1 cellular context compared by ENCODE assay signal in the genomic region with DNA sequence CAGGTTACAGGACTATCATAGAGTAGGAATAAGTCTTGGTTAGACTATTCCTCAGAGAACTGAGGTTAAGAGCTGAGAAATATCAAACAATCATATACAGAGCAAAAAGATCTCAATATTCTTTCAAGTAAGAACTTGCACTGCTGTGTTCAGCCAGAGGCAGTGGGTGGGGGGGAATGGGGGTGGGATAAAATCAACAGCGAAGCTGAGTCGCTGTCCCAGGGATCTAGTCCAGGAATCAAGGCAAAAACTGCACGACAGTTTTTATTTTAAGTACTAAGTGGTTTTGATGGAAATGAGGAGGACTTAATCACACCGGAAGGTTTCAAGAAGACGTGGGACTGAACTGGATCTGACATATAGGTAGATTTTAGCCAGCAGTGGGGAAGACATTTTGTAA.
TF ChIP-seq lines count a peak whose summit lies in the region.

No MANE protein-coding gene starts in this region.

TF ChIP-seq in IMR-90, 13 proteins besides CTCF, POLR2A, EP300 and RAD21:
- no peak for TF ChIP-seq RCOR1 (IDR thresholded peaks at IDR 0.05; ENCODE audit: insufficient replicate concordance, low read length)
- TF ChIP-seq SMC3 (IDR thresholded peaks at IDR 0.05; ENCODE audit: low read depth, low read length): no peak
- TF ChIP-seq MAZ (IDR thresholded peaks at IDR 0.05; ENCODE audit: borderline replicate concordance, low read depth, low read length): no peak
- no peak for TF ChIP-seq MAFK (IDR thresholded peaks at IDR 0.05; ENCODE audit: low read depth, low read length)
- no peak for TF ChIP-seq FOS (IDR thresholded peaks at IDR 0.05; ENCODE audit: low read depth, low read length)
- TF ChIP-seq CHD1 (IDR thresholded peaks at IDR 0.05; ENCODE audit: low read depth, low read length): no peak
- no peak for TF ChIP-seq USF2 (IDR thresholded peaks at IDR 0.05; ENCODE audit: low read depth, low read length)
- no peak for TF ChIP-seq RFX5 (IDR thresholded peaks at IDR 0.05; ENCODE audit: low read depth, low read length)
- no peak for TF ChIP-seq CEBPB (IDR thresholded peaks at IDR 0.05; ENCODE audit: low read depth, low read length)
- no peak for TF ChIP-seq NFE2L2 (IDR thresholded peaks at IDR 0.05; ENCODE audit: low read depth, low read length)
- no peak for TF ChIP-seq BHLHE40 (IDR thresholded peaks at IDR 0.05; ENCODE audit: low read depth, low read length)
- TF ChIP-seq, protein P1, sequence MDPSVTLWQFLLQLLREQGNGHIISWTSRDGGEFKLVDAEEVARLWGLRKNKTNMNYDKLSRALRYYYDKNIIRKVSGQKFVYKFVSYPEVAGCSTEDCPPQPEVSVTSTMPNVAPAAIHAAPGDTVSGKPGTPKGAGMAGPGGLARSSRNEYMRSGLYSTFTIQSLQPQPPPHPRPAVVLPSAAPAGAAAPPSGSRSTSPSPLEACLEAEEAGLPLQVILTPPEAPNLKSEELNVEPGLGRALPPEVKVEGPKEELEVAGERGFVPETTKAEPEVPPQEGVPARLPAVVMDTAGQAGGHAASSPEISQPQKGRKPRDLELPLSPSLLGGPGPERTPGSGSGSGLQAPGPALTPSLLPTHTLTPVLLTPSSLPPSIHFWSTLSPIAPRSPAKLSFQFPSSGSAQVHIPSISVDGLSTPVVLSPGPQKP (IDR thresholded peaks at IDR 0.05; ENCODE audit: borderline replicate concordance, low read depth, low read length): no peak
- TF ChIP-seq MXI1 (IDR thresholded peaks at IDR 0.05; ENCODE audit: borderline replicate concordance, low read depth, low read length): no peak
